1 cellular context compared by ENCODE assay signal in genomic region chr20:25336561-25337422, GRCh38.
TF ChIP-seq lines count a peak whose summit lies in the region.

No MANE protein-coding gene starts in this region.

TF ChIP-seq in HepG2, 621 proteins besides CTCF, POLR2A, EP300 and RAD21 (continued from another document and continues in another):
- peak; percentile 17; the same call in 1 of the 2 replicates for TF ChIP-seq ARID5B (CRISPR knock-in tag; IDR thresholded peaks at IDR 0.05)
- peak; percentile 30; the same call in 1 of the 2 replicates for TF ChIP-seq ZNF274 (CRISPR knock-in tag; IDR thresholded peaks at IDR 0.05)
- TF ChIP-seq TBX3 (IDR thresholded peaks at IDR 0.05; ENCODE audit: borderline replicate concordance): no peak
- 0 out of 2 replicates have a peak, but pooled peaks have one; percentile 30 for TF ChIP-seq KMT2A (CRISPR knock-in tag; IDR thresholded peaks at IDR 0.05)
- TF ChIP-seq JARID2 (CRISPR knock-in tag; IDR thresholded peaks at IDR 0.05; ENCODE audit: insufficient replicate concordance): no peak
- no peak for TF ChIP-seq HOXA9 (CRISPR knock-in tag; IDR thresholded peaks at IDR 0.05; ENCODE audit: borderline replicate concordance)
- TF ChIP-seq SOX13 (IDR thresholded peaks at IDR 0.05): no peak
- TF ChIP-seq SOX13 (CRISPR knock-in tag; conservative IDR thresholded peaks at IDR 0.05 in 1 of 2, IDR thresholded peaks at IDR 0.05 in 1 of 2): peak in 1 of 2 experiments; percentile 39; a peak in 1 of 4 replicates
- TF ChIP-seq CHD2 (IDR thresholded peaks at IDR 0.05; ENCODE audit: low read depth, low read length): 0 out of 2 replicates have a peak, but pooled peaks have one; percentile 26
- no peak for TF ChIP-seq ZSCAN9 (CRISPR knock-in tag; IDR thresholded peaks at IDR 0.05; ENCODE audit: borderline replicate concordance)
- TF ChIP-seq FOSL2 (CRISPR knock-in tag; IDR thresholded peaks at IDR 0.05): peak; percentile 33; the same call in 1 of the 2 replicates
- TF ChIP-seq THAP7 (CRISPR knock-in tag; IDR thresholded peaks at IDR 0.05): no peak
- TF ChIP-seq ZBTB2 (CRISPR knock-in tag; IDR thresholded peaks at IDR 0.05; ENCODE audit: low read depth): no peak
- peak; percentile 38 for TF ChIP-seq AGO2 (optimal IDR thresholded peaks at IDR 0.05; ENCODE audit: low read depth, low read length)
- no peak for TF ChIP-seq ZNF234 (CRISPR knock-in tag; conservative IDR thresholded peaks at IDR 0.05)
- TF ChIP-seq ZNF430 (CRISPR knock-in tag; IDR thresholded peaks at IDR 0.05): 0 out of 2 replicates have a peak, but pooled peaks have one; percentile 33
- TF ChIP-seq RBM22 (optimal IDR thresholded peaks at IDR 0.05; ENCODE audit: low read length): peak; percentile 80
- no peak for TF ChIP-seq ZNF276 (CRISPR knock-in tag; IDR thresholded peaks at IDR 0.05; ENCODE audit: low read depth)
- no peak for TF ChIP-seq ZNF607 (CRISPR knock-in tag; IDR thresholded peaks at IDR 0.05; ENCODE audit: borderline replicate concordance)
- TF ChIP-seq NONO (IDR thresholded peaks at IDR 0.05): no peak
- TF ChIP-seq NONO (CRISPR knock-in tag; conservative IDR thresholded peaks at IDR 0.05): peak; percentile 73
- TF ChIP-seq MED1 (CRISPR knock-in tag; IDR thresholded peaks at IDR 0.05): 0 out of 2 replicates have a peak, but pooled peaks have one; percentile 17
- TF ChIP-seq ZNF484 (CRISPR knock-in tag; IDR thresholded peaks at IDR 0.05; ENCODE audit: borderline replicate concordance, low read depth): no peak
- peak; percentile 90 for TF ChIP-seq ZNF891 (CRISPR knock-in tag; IDR thresholded peaks at IDR 0.05)
- TF ChIP-seq SMC3 (IDR thresholded peaks at IDR 0.05; ENCODE audit: low read length): peak; percentile 93
- TF ChIP-seq HNF1B (CRISPR knock-in tag; IDR thresholded peaks at IDR 0.05): 0 out of 2 replicates have a peak, but pooled peaks have one; percentile 44
- TF ChIP-seq ERF (CRISPR knock-in tag; IDR thresholded peaks at IDR 0.05): peak; percentile 38; the same call in 1 of the 2 replicates
- TF ChIP-seq ARHGAP35 (CRISPR knock-in tag; IDR thresholded peaks at IDR 0.05; ENCODE audit: borderline replicate concordance): 0 out of 2 replicates have a peak, but pooled peaks have one; percentile 55
- TF ChIP-seq GATAD1 (CRISPR knock-in tag; IDR thresholded peaks at IDR 0.05): no peak
- no peak for TF ChIP-seq ZFYVE20 (CRISPR knock-in tag; IDR thresholded peaks at IDR 0.05; ENCODE audit: borderline replicate concordance, low read depth)
- TF ChIP-seq GATAD2A (CRISPR knock-in tag; IDR thresholded peaks at IDR 0.05): peak; percentile 34; the same call in 1 of the 2 replicates
- TF ChIP-seq ZNF18 (CRISPR knock-in tag; IDR thresholded peaks at IDR 0.05; ENCODE audit: insufficient replicate concordance): peak; percentile 31
- TF ChIP-seq XRCC5 (optimal IDR thresholded peaks at IDR 0.05; ENCODE audit: low read length): peak; percentile 81
- TF ChIP-seq THYN1 (CRISPR knock-in tag; IDR thresholded peaks at IDR 0.05; ENCODE audit: borderline replicate concordance, low read depth): no peak
- 0 out of 2 replicates have a peak, but pooled peaks have one; percentile 45 for TF ChIP-seq GFI1 (CRISPR knock-in tag; IDR thresholded peaks at IDR 0.05; ENCODE audit: borderline replicate concordance)
- TF ChIP-seq GPBP1L1 (CRISPR knock-in tag; IDR thresholded peaks at IDR 0.05): no peak
- peak; percentile 49; the same call in 1 of the 2 replicates for TF ChIP-seq MYC (CRISPR knock-in tag; IDR thresholded peaks at IDR 0.05; ENCODE audit: borderline replicate concordance)
- no peak for TF ChIP-seq NFE2L1 (CRISPR knock-in tag; IDR thresholded peaks at IDR 0.05; ENCODE audit: borderline replicate concordance)
- no peak for TF ChIP-seq GPN1 (CRISPR knock-in tag; IDR thresholded peaks at IDR 0.05; ENCODE audit: borderline replicate concordance)
- TF ChIP-seq HOXA7 (CRISPR knock-in tag; IDR thresholded peaks at IDR 0.05): no peak
- TF ChIP-seq ZNF687 (CRISPR knock-in tag; IDR thresholded peaks at IDR 0.05): peak; percentile 64
- no peak for TF ChIP-seq ZMAT3 (CRISPR knock-in tag; conservative IDR thresholded peaks at IDR 0.05)
- 0 out of 2 replicates have a peak, but pooled peaks have one; percentile 35 for TF ChIP-seq ELF3 (CRISPR knock-in tag; IDR thresholded peaks at IDR 0.05)
- peak; percentile 52 for TF ChIP-seq ZNF781 (CRISPR knock-in tag; IDR thresholded peaks at IDR 0.05; ENCODE audit: borderline replicate concordance, not compliant biosample characterization)
- 0 out of 2 replicates have a peak, but pooled peaks have one; percentile 11 for TF ChIP-seq KMT2B (CRISPR knock-in tag; IDR thresholded peaks at IDR 0.05)
